Comparison of ENCODE assay signal across 9 cellular contexts in the genomic region with DNA sequence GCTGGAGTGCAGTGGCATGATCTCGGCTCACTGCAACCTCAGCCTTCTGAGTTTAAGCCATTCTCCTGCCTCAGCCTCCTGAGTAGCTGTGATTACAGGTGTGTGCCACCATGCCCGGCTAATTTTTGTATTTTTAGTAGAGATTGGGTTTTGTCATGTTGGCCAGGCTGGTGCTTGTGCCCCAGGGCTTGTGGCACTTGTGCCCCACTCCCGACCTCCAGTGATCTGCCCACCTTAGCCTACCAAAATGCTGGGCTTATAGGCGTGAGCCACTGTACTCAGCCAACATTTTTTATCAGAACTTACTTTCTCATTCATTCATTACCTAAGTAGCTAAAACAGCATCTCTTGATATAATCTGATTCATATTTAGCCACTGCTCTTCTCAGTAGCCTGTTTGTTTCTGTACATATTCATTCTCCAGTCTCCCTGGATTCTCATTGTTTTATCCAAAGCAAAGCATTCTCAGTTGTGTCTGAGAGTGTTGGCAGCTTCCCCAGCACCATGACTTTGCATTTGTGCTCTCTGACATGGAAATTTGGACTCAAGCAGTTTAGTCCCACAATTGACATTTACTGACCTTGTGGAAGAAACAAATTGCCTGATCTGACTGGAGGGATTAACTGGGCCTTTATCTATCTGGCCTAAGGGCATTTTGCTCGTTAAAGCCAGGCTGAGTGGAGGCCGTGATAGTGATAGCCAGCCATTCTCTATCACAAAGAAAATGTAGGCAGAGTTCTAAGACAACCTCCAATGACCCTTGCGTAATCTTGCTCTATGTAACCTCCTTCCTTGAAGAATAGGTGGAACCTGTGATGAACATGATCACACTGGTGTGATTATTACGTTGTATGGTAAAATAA. TPM values are rescaled to one million over a fixed set of nuclear protein-coding genes. Genes with fewer than 3 reads are reported as not detected.
DNase-seq lines count a peak whose midpoint lies in the region; ATAC-seq, FAIRE-seq and TF ChIP-seq lines count a peak whose summit lies in the region.
"Had no signal": no experiment of that assay in that cellular context is flagged by ENCODE, and none has a peak within 500 bp of the region (broad histone marks: within the 10 kb centered on the region; RNA-seq: fewer than 3 reads in every experiment).

No MANE protein-coding gene starts in this region.

- DNase-seq in HAP-1 (ENCODE audit: low spot score in 2 of 2) (peak; percentile 81 to 92), K562 (ENCODE audit: extremely low read depth in 1 of 4, low spot score in 3 of 4) (peak; percentile 28 to 78 (median 35)), hypothalamus (lab: John Stamatoyannopoulos, UW) (peak in 47 of 51 donors; percentile 1 to 91 (median 59)), GM13977 (ENCODE audit: low spot score) (no peak)
- no peak for DNase-seq in CD4-positive, alpha-beta memory T cell
- DNase-seq: activated B cell treated with CpG ODN at 0.5 μM for 24 hours had no signal

- H3K27me3 ChIP-seq in HAP-1 (ENCODE audit: low read depth), result no peaks in the 10 kb centered on the region
- peaks cover 0 to 6% of the 10 kb centered on the region in 2 experiments; a peak in 2 of 5 replicates for H3K27me3 ChIP-seq in K562 (ENCODE audit: control insufficient read depth in 2 of 2, insufficient read depth in 2 of 2, low read length in 2 of 2)
- H3K27me3 ChIP-seq in CD4-positive, alpha-beta memory T cell (ENCODE audit: insufficient read depth, low read length), result no peaks in the 10 kb centered on the region

- H3K27ac ChIP-seq in K562 (ENCODE audit: extremely low read depth, low read depth, low read length) (no peak overlapping the region), skin epidermis (peak overlapping the region in 15 of 21 experiments; percentile 10 to 82 (median 57))
- H3K27ac ChIP-seq in CD4-positive, alpha-beta memory T cell (ENCODE audit: low read depth, low read length), result no peak overlapping the region

- POLR2A ChIA-PET in K562 (lab: Yijun Ruan, JAX), result no interaction called here
- POLR2A ChIA-PET in CD4-positive, alpha-beta memory T cell (lab: Charles Lee; ENCODE audit: partially characterized antibody), result no interaction called here

- peak; percentile 67 for FAIRE-seq in K562 (lab: Jason Lieb, UNC)

- intact Hi-C loops in K562 (cut with micrococcal nuclease), result no loop called here
- intact Hi-C loops in CD4-positive, alpha-beta memory T cell (cut with micrococcal nuclease), result no loop called here

- no peak for TF ChIP-seq CTCF in K562 (IDR thresholded peaks at IDR 0.05 in 2 of 3, conservative IDR thresholded peaks at IDR 0.05 in 1 of 3; ENCODE audit: insufficient read depth in 2 of 3, low read depth in 1 of 3, low read length in 3 of 3)
- no peak for TF ChIP-seq CTCF in GM13977 (IDR thresholded peaks at IDR 0.05; ENCODE audit: extremely low read depth, insufficient read depth, missing control alignments)

- H3K9me3 ChIP-seq in HAP-1, result peaks cover 17% of the 10 kb centered on the region
- no peaks in the 10 kb centered on the region for H3K9me3 ChIP-seq in K562 (replicated peaks; ENCODE audit: control insufficient read depth, insufficient read depth, low read depth, low read length)
- H3K9me3 ChIP-seq in CD4-positive, alpha-beta memory T cell (ENCODE audit: control insufficient read depth in 1 of 2, low read length in 2 of 2), result no peaks in the 10 kb centered on the region

- no peaks in the 10 kb centered on the region for H3K36me3 Mint-ChIP-seq in CD4-positive, alpha-beta memory T cell

- no peaks in the 10 kb centered on the region for H3K79me2 ChIP-seq in K562 (ENCODE audit: control insufficient read depth, insufficient read depth, low read length)

- TF ChIP-seq RAD21 in K562 (CRISPR knock-in tag; conservative IDR thresholded peaks at IDR 0.05 in 1 of 2, IDR thresholded peaks at IDR 0.05 in 1 of 2), result no peak

- BruUV-seq in K562 (replicated peaks; lab: Mats Ljungman, UMichigan), result no TSS peak

- H2AFZ ChIP-seq in K562 (ENCODE audit: low read depth, low read length), result no peak overlapping the region

- in situ Hi-C loops in HAP-1 (cut with MboI; ENCODE audit: low sequenced_read_pairs) (no loop called here), K562 (cut with MboI) (no loop called here), GM13977 (cut with MboI; ENCODE audit: low pct_unique_long_range_greater_than_20kb, low sequenced_read_pairs, unreplicated experiment) (no loop called here)

- no peak overlapping the region for H3K4me2 ChIP-seq in K562 (ENCODE audit: insufficient read depth, low read length)

- TF ChIP-seq EP300 in K562 (IDR thresholded peaks at IDR 0.05; ENCODE audit: low read length), result peak; percentile 71

- H3K4me1 ChIP-seq in HAP-1 (peaks cover 10% of the 10 kb centered on the region), K562 (replicated peaks in 1 of 2; ENCODE audit: control insufficient read depth in 2 of 2, insufficient read depth in 2 of 2, low read length in 2 of 2) (no peaks in the 10 kb centered on the region)
- no peaks in the 10 kb centered on the region for H3K4me1 ChIP-seq in CD4-positive, alpha-beta memory T cell (ENCODE audit: insufficient read depth, low read length)

- no peaks in the 10 kb centered on the region for H4K20me1 ChIP-seq in K562 (replicated peaks; ENCODE audit: control insufficient read depth, insufficient read depth, low read length)

- TF ChIP-seq POLR2A in K562 (conservative IDR thresholded peaks at IDR 0.05), result no peak

- no peaks in the 10 kb centered on the region for H3K9me1 ChIP-seq in K562 (ENCODE audit: control insufficient read depth, insufficient read depth, low read length)

- no peaks in the 10 kb centered on the region for H3K4me1 Mint-ChIP-seq in CD4-positive, alpha-beta memory T cell
- H3K4me1 Mint-ChIP-seq: activated B cell treated with CpG ODN at 0.5 μM for 24 hours had no signal

- H3K36me3 ChIP-seq in HAP-1 (replicated peaks) (no peaks in the 10 kb centered on the region), K562 (ENCODE audit: control insufficient read depth, insufficient read depth, low read length) (no peaks in the 10 kb centered on the region)
- no peaks in the 10 kb centered on the region for H3K36me3 ChIP-seq in CD4-positive, alpha-beta memory T cell (ENCODE audit: insufficient read depth, low read length)

- no peak overlapping the region for H3K27ac Mint-ChIP-seq in CD4-positive, alpha-beta memory T cell
- H3K27ac Mint-ChIP-seq: activated B cell treated with CpG ODN at 0.5 μM for 24 hours had no signal

- ATAC-seq in K562, result peak; percentile 85
- no peak for ATAC-seq in HG02588 (IDR thresholded peaks at IDR 0.05; ENCODE audit: unreplicated experiment)
- ATAC-seq in HG02852 (IDR thresholded peaks at IDR 0.05; ENCODE audit: unreplicated experiment), result no peak

- H3K4me3 Mint-ChIP-seq in CD4-positive, alpha-beta memory T cell, result no peak overlapping the region
- H3K4me3 Mint-ChIP-seq: activated B cell treated with CpG ODN at 0.5 μM for 24 hours had no signal

- 1% methylated on average over 8 of the region's 8 CpGs for WGBS in K562 (ENCODE audit: insufficient coverage, low coverage, missing lambda C conversion rate)

- no peak overlapping the region for H3K4me3 ChIP-seq in HAP-1
- no peak overlapping the region for H3K4me3 ChIP-seq in K562
- H3K4me3 ChIP-seq in skin epidermis, result no peak overlapping the region
- no peak overlapping the region for H3K4me3 ChIP-seq in CD4-positive, alpha-beta memory T cell (ENCODE audit: low read length in 2 of 2)

- CTCF ChIA-PET in K562 (lab: Yijun Ruan, JAX; ENCODE audit: low intra/inter-chr PET ratio), result no interaction called here
- CTCF ChIA-PET in CD4-positive, alpha-beta memory T cell (lab: Charles Lee; ENCODE audit: partially characterized antibody), result no interaction called here

- peaks cover 4 to 5% of the 10 kb centered on the region in 2 donors for H3K27me3 Mint-ChIP-seq in CD4-positive, alpha-beta memory T cell
- H3K27me3 Mint-ChIP-seq: activated B cell treated with CpG ODN at 0.5 μM for 24 hours had no signal

- H3K9ac ChIP-seq in K562 (ENCODE audit: insufficient read depth in 1 of 2, low read depth in 2 of 2, low read length in 2 of 2), result no peak overlapping the region

- H3K9me3 Mint-ChIP-seq in CD4-positive, alpha-beta memory T cell, result peaks cover 0 to 24% (median 5%) of the 10 kb centered on the region in 8 donors

RNA-seq across cellular contexts. Expression of gene AKR1B15, which starts 44.9 kb away (rescaled TPM):
- total RNA-seq in K562 (2011; cell fraction: chromatin; rRNA removed; ENCODE audit: low replicate concordance), result not detected in 2 replicates
- total RNA-seq in K562 (2011; cell fraction: nucleolus; rRNA removed), result not detected in 2 replicates
- total RNA-seq in K562 (2011; cell fraction: nucleoplasm; rRNA removed), result not detected in 2 replicates
- total RNA-seq in K562 (2014; rRNA removed), result not detected in 2 replicates
- total RNA-seq in K562 (2014; rRNA removed; fragmentation: Illumina TruSeq; extraction: Trizol), result not detected in 2 replicates
- not detected in 2 replicates for total RNA-seq in K562 (2015; rRNA removed; fragmentation: Illumina TruSeq; extraction: Trizol)
- total RNA-seq in K562 (2021), result not detected in 2 replicates
- polyA plus RNA-seq in K562 (2011; rRNA removed), result not detected in 2 replicates
- polyA plus RNA-seq in K562 (2011; cell fraction: cytosol; rRNA removed), result not detected in 2 replicates
- not detected in 2 replicates for polyA plus RNA-seq in K562 (2011; cell fraction: nucleus; rRNA removed)
- polyA plus RNA-seq in K562 (2012), result not detected in 2 replicates
- polyA plus RNA-seq in K562 (2014; fragmentation: Illumina TruSeq; extraction: Trizol), result not detected in 2 replicates
- polyA plus RNA-seq in K562 (2014; fragmentation: Nextera tagmentation; extraction: Ambion mirVana), result not detected
- not detected in 2 replicates for polyA plus RNA-seq in K562 (2014; rRNA removed)
- not detected in 2 replicates for polyA minus RNA-seq in K562 (2011; rRNA and poly(A)+ RNA removed)
- not detected in 2 replicates for polyA minus RNA-seq in K562 (2011; cell fraction: cytosol; rRNA and poly(A)+ RNA removed)
- not detected in 2 replicates for polyA minus RNA-seq in K562 (2011; cell fraction: nucleus; rRNA and poly(A)+ RNA removed)
- not detected for total RNA-seq in CD4-positive, alpha-beta memory T cell
- not detected for polyA plus RNA-seq in CD4-positive, alpha-beta memory T cell
- total RNA-seq: activated B cell treated with CpG ODN at 0.5 μM for 24 hours had no signal

RNA-seq across cellular contexts. Expression of gene BPGM, which starts 52.9 kb away (rescaled TPM):
- total RNA-seq in K562 (2011; cell fraction: chromatin; rRNA removed; ENCODE audit: low replicate concordance), result 11.3 and 14.7 TPM in 2 replicates
- 5.7 and 7.1 TPM in 2 replicates for total RNA-seq in K562 (2011; cell fraction: nucleolus; rRNA removed)
- total RNA-seq in K562 (2011; cell fraction: nucleoplasm; rRNA removed), result 7.7 and 8.3 TPM in 2 replicates
- total RNA-seq in K562 (2014; rRNA removed), result 16.2 and 17.1 TPM in 2 replicates
- 21.2 and 22.3 TPM in 2 replicates for total RNA-seq in K562 (2014; rRNA removed; fragmentation: Illumina TruSeq; extraction: Trizol)
- 16.3 and 17.7 TPM in 2 replicates for total RNA-seq in K562 (2015; rRNA removed; fragmentation: Illumina TruSeq; extraction: Trizol)
- 14.1 and 15.7 TPM in 2 replicates for total RNA-seq in K562 (2021)
- polyA plus RNA-seq in K562 (2011; rRNA removed), result 18.0 and 24.1 TPM in 2 replicates
- 6.4 and 13.1 TPM in 2 replicates for polyA plus RNA-seq in K562 (2011; cell fraction: cytosol; rRNA removed)
- polyA plus RNA-seq in K562 (2011; cell fraction: nucleus; rRNA removed), result 3.6 and 6.0 TPM in 2 replicates
- 12.3 and 13.9 TPM in 2 replicates for polyA plus RNA-seq in K562 (2012)
- 23.3 and 25.3 TPM in 2 replicates for polyA plus RNA-seq in K562 (2014; fragmentation: Illumina TruSeq; extraction: Trizol)
- polyA plus RNA-seq in K562 (2014; fragmentation: Nextera tagmentation; extraction: Ambion mirVana), result 10 to 100 TPM; 33.0 to 46.1 TPM
- 17.0 and 20.3 TPM in 2 replicates for polyA plus RNA-seq in K562 (2014; rRNA removed)
- 18.3 and 19.4 TPM in 2 replicates for polyA minus RNA-seq in K562 (2011; rRNA and poly(A)+ RNA removed)
- 3.6 and 6.2 TPM in 2 replicates for polyA minus RNA-seq in K562 (2011; cell fraction: cytosol; rRNA and poly(A)+ RNA removed)
- polyA minus RNA-seq in K562 (2011; cell fraction: nucleus; rRNA and poly(A)+ RNA removed), result 4.3 and 6.8 TPM in 2 replicates
- total RNA-seq in CD4-positive, alpha-beta memory T cell, result 10 to 100 TPM; 13.7 to 14.7 TPM
- 10 to 100 TPM; 22.1 to 27.8 TPM for polyA plus RNA-seq in CD4-positive, alpha-beta memory T cell

Comparison
In these comparisons a context has a peak if more than half of its experiments do, and no peak if none do; other contexts are left out.
1. DNase-seq: peak in HAP-1 (2 of 2), K562 (4 of 4) and hypothalamus (47 of 51); none in GM13977 (single experiment) and CD4-positive, alpha-beta memory T cell (0 of 5).
2. H3K27ac ChIP-seq: peak in skin epidermis (15 of 21); none in K562 (single experiment) and CD4-positive, alpha-beta memory T cell (single experiment).